In genomic region chr10:15627617-15628196, GRCh38 we compare ENCODE assay signal across 1 cellular context.
A peak's percentile ranks its signal among the peaks of the same experiment; 100 is the strongest.
TF ChIP-seq lines count a peak whose summit lies in the region.

No MANE protein-coding gene starts in this region.

TF ChIP-seq in K562, 482 proteins besides CTCF, POLR2A, EP300 and RAD21 (continued from another document):
- TF ChIP-seq IRF1 (CRISPR knock-in tag; IDR thresholded peaks at IDR 0.05; ENCODE audit: borderline replicate concordance) (no peak), CBFA2T3 (IDR thresholded peaks at IDR 0.05) (no peak), HIVEP1 (CRISPR knock-in tag; IDR thresholded peaks at IDR 0.05) (peak; percentile 84; the same call in 1 of the 2 replicates), ZC3H11A (IDR thresholded peaks at IDR 0.05; ENCODE audit: low read depth, low read length) (no peak), ZNF239 (CRISPR knock-in tag; IDR thresholded peaks at IDR 0.05) (peak; percentile 92), ZNF696 (CRISPR knock-in tag; conservative IDR thresholded peaks at IDR 0.05) (no peak)
